Comparison of ENCODE assay signal across 28 cellular contexts in genomic region chr4:144975718-144976117, GRCh38.
"Had no signal": no experiment of that assay in that cellular context is flagged by ENCODE, and none has a peak within 500 bp of the region (broad histone marks: within the 10 kb centered on the region; RNA-seq: fewer than 3 reads in every experiment).

No MANE protein-coding gene starts in this region.

- H3K4me1 ChIP-seq: esophagus muscularis mucosa, esophagus squamous epithelium, gastrocnemius medialis, gastroesophageal sphincter, heart left ventricle, heart right ventricle had no signal

- H3K27me3 ChIP-seq: dorsolateral prefrontal cortex, esophagus muscularis mucosa, esophagus squamous epithelium, foreskin keratinocyte, gastrocnemius medialis, gastroesophageal sphincter, heart left ventricle, heart right ventricle, hepatocyte had no signal

- ATAC-seq: effector memory CD8-positive, alpha-beta T cell; esophagus mucosa; foreskin keratinocyte; gastrocnemius medialis; gastroesophageal sphincter; heart left ventricle; heart right ventricle had no signal

- H3K36me3 ChIP-seq: esophagus muscularis mucosa, esophagus squamous epithelium, gastrocnemius medialis, gastroesophageal sphincter, heart left ventricle, heart right ventricle had no signal

- DNase-seq: cortex of kidney; dermis blood vessel endothelial cell; dorsolateral prefrontal cortex; effector CD4-positive, alpha-beta T cell; effector CD8-positive, alpha-beta T cell; effector memory CD4-positive, alpha-beta T cell; effector memory CD8-positive, alpha-beta T cell; endodermal cell; erythroblast; esophagus squamous epithelium; foreskin fibroblast; foreskin keratinocyte; foreskin melanocyte; gastrocnemius medialis; glutamatergic neuron; head of caudate nucleus; heart left ventricle; heart right ventricle; hippocampal formation had no signal

- H3K27ac ChIP-seq: coronary artery, dorsolateral prefrontal cortex, epithelial cell of prostate, esophagus muscularis mucosa, esophagus squamous epithelium, foreskin keratinocyte, gastrocnemius medialis, gastroesophageal sphincter, heart left ventricle, heart right ventricle, hepatocyte had no signal

- H2AFZ ChIP-seq: hepatocyte had no signal

- FAIRE-seq: endometrium, endothelial cell of umbilical vein, frontal cortex had no signal

- H3K4me2 ChIP-seq: hepatocyte had no signal

- H3K4me3 ChIP-seq: coronary artery, dorsolateral prefrontal cortex, esophagus muscularis mucosa, esophagus squamous epithelium, gastrocnemius medialis, gastroesophageal sphincter, heart left ventricle, heart right ventricle, hepatocyte had no signal

- H3K9me3 ChIP-seq: gastrocnemius medialis had no signal

- H3K79me2 ChIP-seq: hepatocyte had no signal
